26 cellular contexts compared by ENCODE assay signal in genomic region chrX:17579021-17579420, GRCh38.
"Had no signal": no experiment of that assay in that cellular context is flagged by ENCODE, and none has a peak within 500 bp of the region (broad histone marks: within the 10 kb centered on the region; RNA-seq: fewer than 3 reads in every experiment).

No MANE protein-coding gene starts in this region.

- H3K4me3 Mint-ChIP-seq: activated CD8-positive, alpha-beta T cell treated with anti-CD3 and anti-CD28 coated beads, Interleukin-2, amount 10 ng/mL, durations not matched to agents 7 days and 5 days; activated T-helper 1 cell treated with anti-CD3 and anti-CD28 coated beads, Interleukin-12 subunit alpha, Interleukin-12 subunit beta, Interleukin-2, Interleukin-4 antibody, amounts not matched to agents 30 ng/mL and 10 ng/mL and 1 ng/mL, durations not matched to agents 14 hours and 24 hours and 36 hours; dendritic cell treated with granulocyte-macrophage colony-stimulating factor and Interleukin-4, amounts not matched to agents 40 ng/mL and 50 ng/mL, for 4 days; immature natural killer cell; natural killer cell treated with Interleukin-12 subunit alpha and Interleukin-12 subunit beta and Interleukin-15 and Interleukin-18, amount 100 ng/mL, for 72 hours; T-cell had no signal

- H3K4me1 Mint-ChIP-seq: immature natural killer cell, T-cell had no signal

- H3K9me3 ChIP-seq: left lung, neutrophil, pancreas, psoas muscle, right atrium auricular region, thoracic aorta, upper lobe of right lung had no signal

- DNase-seq: activated CD4-positive, alpha-beta T cell treated with anti-CD3 and anti-CD28 coated beads for 1 hour; activated CD4-positive, alpha-beta T cell treated with anti-CD3 and anti-CD28 coated beads, Interleukin-2, amount 50 U/mL, for 1 hour; activated CD8-positive, alpha-beta T cell treated with anti-CD3 and anti-CD28 coated beads, Interleukin-2, amount 10 ng/mL, durations not matched to agents 7 days and 5 days; activated gamma-delta T cell; activated naive CD4-positive, alpha-beta T cell treated with anti-CD3 and anti-CD28 coated beads, Interleukin-2, amount 50 U/mL, for 16 hours; effector CD4-positive, alpha-beta T cell; foreskin keratinocyte; immature natural killer cell; kidney glomerular epithelial cell; left lung; pancreas; psoas muscle; stimulated activated CD4-positive, alpha-beta T cell treated with anti-CD3 and anti-CD28 coated beads, Interleukin-4, amount 100 ng/mL, for 24 hours; stimulated activated naive CD4-positive, alpha-beta T cell treated with Interleukin-2 at 50 U/mL for 16 hours; T-cell; upper lobe of right lung had no signal

- FAIRE-seq: bronchial epithelial cell, endometrium, pancreas had no signal

- H3K4me2 ChIP-seq: hepatocyte had no signal

- H3K27ac ChIP-seq: foreskin keratinocyte, hepatocyte, left lung, neutrophil, pancreas, psoas muscle, right atrium auricular region, upper lobe of right lung had no signal

- H3K79me2 ChIP-seq: hepatocyte had no signal

- H2AFZ ChIP-seq: hepatocyte had no signal

- H3K27me3 ChIP-seq: foreskin keratinocyte, hepatocyte, left lung, right atrium auricular region, upper lobe of right lung had no signal

- H3K9me3 Mint-ChIP-seq: dendritic cell treated with granulocyte-macrophage colony-stimulating factor and Interleukin-4, amounts not matched to agents 40 ng/mL and 50 ng/mL, for 4 days; natural killer cell treated with Interleukin-12 subunit alpha and Interleukin-12 subunit beta and Interleukin-15 and Interleukin-18, amount 100 ng/mL, for 72 hours had no signal

- H3K27ac Mint-ChIP-seq: activated CD8-positive, alpha-beta T cell treated with anti-CD3 and anti-CD28 coated beads, Interleukin-2, amount 10 ng/mL, durations not matched to agents 7 days and 5 days; activated T-helper 1 cell treated with anti-CD3 and anti-CD28 coated beads, Interleukin-12 subunit alpha, Interleukin-12 subunit beta, Interleukin-2, Interleukin-4 antibody, amounts not matched to agents 30 ng/mL and 10 ng/mL and 1 ng/mL, durations not matched to agents 14 hours and 24 hours and 36 hours; dendritic cell treated with granulocyte-macrophage colony-stimulating factor and Interleukin-4, amounts not matched to agents 40 ng/mL and 50 ng/mL, for 4 days; immature natural killer cell; natural killer cell treated with Interleukin-12 subunit alpha and Interleukin-12 subunit beta and Interleukin-15 and Interleukin-18, amount 100 ng/mL, for 72 hours; T-cell had no signal

- H3K36me3 Mint-ChIP-seq: immature natural killer cell; natural killer cell treated with Interleukin-12 subunit alpha and Interleukin-12 subunit beta and Interleukin-15 and Interleukin-18, amount 100 ng/mL, for 72 hours; T-cell had no signal

- H3K36me3 ChIP-seq: left lung, neutrophil, pancreas, right atrium auricular region, thoracic aorta, upper lobe of right lung had no signal

- H3K4me3 ChIP-seq: hepatocyte, left lung, lung, pancreas, psoas muscle, right atrium auricular region, thoracic aorta, upper lobe of right lung had no signal

- H3K4me1 ChIP-seq: foreskin keratinocyte, left lung, pancreas, psoas muscle, upper lobe of right lung had no signal
